17 cellular contexts compared by ENCODE assay signal in the genomic region with DNA sequence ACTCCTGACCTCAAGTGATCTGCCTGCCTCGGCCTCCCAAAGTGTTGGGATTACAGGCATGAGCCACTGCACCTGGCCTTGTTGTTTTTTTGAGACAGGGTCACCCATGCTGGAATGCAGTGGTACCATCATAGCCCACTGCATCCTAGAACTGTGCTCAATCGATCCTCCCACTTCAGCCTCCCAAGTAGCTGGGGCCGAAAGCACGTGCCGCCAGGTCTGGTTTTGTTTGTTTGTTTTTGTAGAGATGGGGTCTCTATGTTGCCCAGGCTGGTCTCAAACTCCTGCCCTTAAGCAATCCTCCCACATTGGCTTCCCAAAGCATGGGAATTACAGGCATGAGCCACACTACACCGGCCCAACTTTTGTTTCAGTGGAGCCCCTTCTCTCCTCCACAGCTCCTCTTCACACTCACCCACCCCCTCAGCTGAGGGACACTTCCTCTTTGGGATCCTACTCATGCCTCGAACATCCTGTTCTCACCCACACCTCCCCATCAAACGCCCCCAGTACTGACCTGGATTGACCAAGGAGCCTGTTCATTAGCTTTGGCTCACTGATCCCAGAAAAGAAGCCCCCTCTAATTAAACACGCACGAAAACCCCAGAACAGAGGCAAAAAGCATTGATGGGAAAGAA. TPM values are rescaled to one million over a fixed set of nuclear protein-coding genes. Genes with fewer than 3 reads are reported as not detected.
A peak's percentile ranks its signal among the peaks of the same experiment; 100 is the strongest.
DNase-seq lines count a peak whose midpoint lies in the region; ATAC-seq lines count a peak whose summit lies in the region.
"Had no signal": no experiment of that assay in that cellular context is flagged by ENCODE, and none has a peak within 500 bp of the region (broad histone marks: within the 10 kb centered on the region; RNA-seq: fewer than 3 reads in every experiment).

No MANE protein-coding gene starts in this region.

- DNase-seq in T-helper 2 cell treated with Interferon-gamma antibody and Interleukin-4, amounts not matched to agents 5 μg/mL and 100 μg/mL, for 36 hours (ENCODE audit: low spot score) = no peak
- DNase-seq in T-helper 2 cell (no peak), NOMO-1 (lab: John Stamatoyannopoulos, UW; ENCODE audit: unreplicated experiment in 2 of 2) (peak; percentile 19 to 42), COR-L47 (lab: John Stamatoyannopoulos, UW) (no peak), aorta (no peak)
- no peak for DNase-seq in activated naive CD8-positive, alpha-beta T cell treated with anti-CD3 and anti-CD28 coated beads, Interleukin-2, amount 10 ng/mL, durations not matched to agents 7 days and 5 days
- no peak for DNase-seq in stimulated activated effector memory CD8-positive, alpha-beta T cell treated with anti-CD3 and anti-CD28 coated beads, Interleukin-12 subunit alpha, Interleukin-12 subunit beta, amount 100 ng/mL, for 72 hours (ENCODE audit: low spot score in 2 of 2)
- DNase-seq: 8988T; activated T-cell treated with anti-CD3 and anti-CD28 coated beads, Interleukin-2, amount 50 U/mL, for 24 hours; central memory CD4-positive, alpha-beta T cell; NCI-H2029 treated with DMSO at 0.1 percent for 48 hours; stimulated activated CD4-positive, alpha-beta T cell treated with anti-CD3 and anti-CD28 coated beads, Interleukin-4, amount 100 ng/mL, for 24 hours; T-helper 9 cell had no signal

- no peaks in the 10 kb centered on the region for H3K9me3 Mint-ChIP-seq in T-helper 2 cell treated with Interferon-gamma antibody and Interleukin-4, amounts not matched to agents 5 μg/mL and 100 μg/mL, for 36 hours
- H3K9me3 Mint-ChIP-seq in activated naive CD8-positive, alpha-beta T cell treated with anti-CD3 and anti-CD28 coated beads, Interleukin-2, amount 10 ng/mL, durations not matched to agents 7 days and 5 days = no peaks in the 10 kb centered on the region
- H3K9me3 Mint-ChIP-seq in stimulated activated effector memory CD8-positive, alpha-beta T cell treated with anti-CD3 and anti-CD28 coated beads, Interleukin-12 subunit alpha, Interleukin-12 subunit beta, amount 100 ng/mL, for 72 hours = peaks cover 3% of the 10 kb centered on the region
- H3K9me3 Mint-ChIP-seq: activated T-cell treated with anti-CD3 and anti-CD28 coated beads, Interleukin-2, amount 50 U/mL, for 24 hours had no signal

- peak overlapping the region; percentile 40 for H3K4me3 Mint-ChIP-seq in T-helper 2 cell treated with Interferon-gamma antibody and Interleukin-4, amounts not matched to agents 5 μg/mL and 100 μg/mL, for 36 hours
- peak overlapping the region; percentile 11 for H3K4me3 Mint-ChIP-seq in activated naive CD8-positive, alpha-beta T cell treated with anti-CD3 and anti-CD28 coated beads, Interleukin-2, amount 10 ng/mL, durations not matched to agents 7 days and 5 days
- peak overlapping the region; percentile 73 for H3K4me3 Mint-ChIP-seq in stimulated activated effector memory CD8-positive, alpha-beta T cell treated with anti-CD3 and anti-CD28 coated beads, Interleukin-12 subunit alpha, Interleukin-12 subunit beta, amount 100 ng/mL, for 72 hours
- H3K4me3 Mint-ChIP-seq: activated T-cell treated with anti-CD3 and anti-CD28 coated beads, Interleukin-2, amount 50 U/mL, for 24 hours had no signal

- no peaks in the 10 kb centered on the region for H3K27me3 ChIP-seq in aorta (ENCODE audit: control insufficient read depth in 1 of 2, insufficient read depth in 2 of 2, low read length in 1 of 2)

- no peaks in the 10 kb centered on the region for H3K9me3 ChIP-seq in aorta (ENCODE audit: control insufficient read depth, low read length)
- H3K9me3 ChIP-seq: esophagus muscularis mucosa had no signal

- no peak for ATAC-seq in activated naive CD8-positive, alpha-beta T cell treated with anti-CD3 and anti-CD28 coated beads, Interleukin-2, amount 10 ng/mL, durations not matched to agents 7 days and 5 days (ENCODE audit: low read depth)
- ATAC-seq in stimulated activated effector memory CD8-positive, alpha-beta T cell treated with anti-CD3 and anti-CD28 coated beads, Interleukin-12 subunit alpha, Interleukin-12 subunit beta, amount 100 ng/mL, for 72 hours = no peak
- ATAC-seq in HG03097 (IDR thresholded peaks at IDR 0.05; ENCODE audit: low FRiP score, unreplicated experiment) = no peak
- no peak for ATAC-seq in aorta (ENCODE audit: low FRiP score)

- POLR2A ChIA-PET in activated naive CD8-positive, alpha-beta T cell treated with anti-CD3 and anti-CD28 coated beads, Interleukin-2, amount 10 ng/mL, durations not matched to agents 7 days and 5 days (lab: Charles Lee) = interaction anchor here (2.1 to 3.7 kb wide), 4 partner anchors 8 to 15 kb away, joined by 10 to 52 read pairs (median 18); a partner anchor contains a TSS

- peaks cover 35% of the 10 kb centered on the region for H3K4me1 Mint-ChIP-seq in T-helper 2 cell treated with Interferon-gamma antibody and Interleukin-4, amounts not matched to agents 5 μg/mL and 100 μg/mL, for 36 hours (ENCODE audit: low read depth)
- peaks cover 39% of the 10 kb centered on the region for H3K4me1 Mint-ChIP-seq in activated naive CD8-positive, alpha-beta T cell treated with anti-CD3 and anti-CD28 coated beads, Interleukin-2, amount 10 ng/mL, durations not matched to agents 7 days and 5 days
- H3K4me1 Mint-ChIP-seq in stimulated activated effector memory CD8-positive, alpha-beta T cell treated with anti-CD3 and anti-CD28 coated beads, Interleukin-12 subunit alpha, Interleukin-12 subunit beta, amount 100 ng/mL, for 72 hours = peaks cover 54% of the 10 kb centered on the region

- no peaks in the 10 kb centered on the region for H3K4me1 ChIP-seq in aorta (ENCODE audit: control insufficient read depth in 1 of 2, insufficient read depth in 2 of 2, low read length in 2 of 2)

- H3K27ac ChIP-seq in aorta (ENCODE audit: low read depth in 1 of 2, low read length in 2 of 2) = no peak overlapping the region
- H3K27ac ChIP-seq: esophagus muscularis mucosa had no signal

- no peaks in the 10 kb centered on the region for H3K36me3 ChIP-seq in aorta (ENCODE audit: control insufficient read depth in 1 of 2, insufficient read depth in 2 of 2, low read length in 1 of 2)
- H3K36me3 ChIP-seq: esophagus muscularis mucosa had no signal

- H3K27ac Mint-ChIP-seq in T-helper 2 cell treated with Interferon-gamma antibody and Interleukin-4, amounts not matched to agents 5 μg/mL and 100 μg/mL, for 36 hours = peak overlapping the region; percentile 69
- H3K27ac Mint-ChIP-seq in activated naive CD8-positive, alpha-beta T cell treated with anti-CD3 and anti-CD28 coated beads, Interleukin-2, amount 10 ng/mL, durations not matched to agents 7 days and 5 days = peak overlapping the region; percentile 99
- H3K27ac Mint-ChIP-seq in stimulated activated effector memory CD8-positive, alpha-beta T cell treated with anti-CD3 and anti-CD28 coated beads, Interleukin-12 subunit alpha, Interleukin-12 subunit beta, amount 100 ng/mL, for 72 hours = peak overlapping the region; percentile 96
- H3K27ac Mint-ChIP-seq: activated T-cell treated with anti-CD3 and anti-CD28 coated beads, Interleukin-2, amount 50 U/mL, for 24 hours had no signal

- WGBS in aorta, 2 donors = 52 to 55% methylated on average over 10 of the region's 10 CpGs

- H3K4me3 ChIP-seq in aorta (ENCODE audit: low read length in 2 of 2) = no peak overlapping the region
- H3K4me3 ChIP-seq: esophagus muscularis mucosa had no signal

- intact Hi-C loops in aorta (cut with DNase I) = no loop called here

- H3K36me3 Mint-ChIP-seq in T-helper 2 cell treated with Interferon-gamma antibody and Interleukin-4, amounts not matched to agents 5 μg/mL and 100 μg/mL, for 36 hours (ENCODE audit: low read depth) = peaks cover 3% of the 10 kb centered on the region
- H3K36me3 Mint-ChIP-seq in activated naive CD8-positive, alpha-beta T cell treated with anti-CD3 and anti-CD28 coated beads, Interleukin-2, amount 10 ng/mL, durations not matched to agents 7 days and 5 days = no peaks in the 10 kb centered on the region
- peaks cover 15% of the 10 kb centered on the region for H3K36me3 Mint-ChIP-seq in stimulated activated effector memory CD8-positive, alpha-beta T cell treated with anti-CD3 and anti-CD28 coated beads, Interleukin-12 subunit alpha, Interleukin-12 subunit beta, amount 100 ng/mL, for 72 hours

- H3K27me3 Mint-ChIP-seq in T-helper 2 cell treated with Interferon-gamma antibody and Interleukin-4, amounts not matched to agents 5 μg/mL and 100 μg/mL, for 36 hours (ENCODE audit: low read depth) = peaks cover 11% of the 10 kb centered on the region
- H3K27me3 Mint-ChIP-seq in activated naive CD8-positive, alpha-beta T cell treated with anti-CD3 and anti-CD28 coated beads, Interleukin-2, amount 10 ng/mL, durations not matched to agents 7 days and 5 days = peaks cover 10% of the 10 kb centered on the region
- H3K27me3 Mint-ChIP-seq: activated T-cell treated with anti-CD3 and anti-CD28 coated beads, Interleukin-2, amount 50 U/mL, for 24 hours had no signal

RNA-seq across cellular contexts. Expression of a gene that starts 12.8 kb away (rescaled TPM):
- total RNA-seq in activated naive CD8-positive, alpha-beta T cell treated with anti-CD3 and anti-CD28 coated beads, Interleukin-2, amount 10 ng/mL, durations not matched to agents 7 days and 5 days = 10 to 100 TPM; 32.5 to 32.8 TPM
- total RNA-seq in aorta = 10 to 100 TPM; 23.6 to 33.7 TPM
- 10 to 100 TPM; 14.4 to 25.2 TPM for polyA plus RNA-seq in aorta

RNA-seq across cellular contexts. Expression of a gene that starts 47.0 kb away (rescaled TPM):
- total RNA-seq in activated naive CD8-positive, alpha-beta T cell treated with anti-CD3 and anti-CD28 coated beads, Interleukin-2, amount 10 ng/mL, durations not matched to agents 7 days and 5 days = under 1 TPM; 0.03 to 0.50 TPM
- total RNA-seq in aorta = not detected
- polyA plus RNA-seq in aorta = not detected
- total RNA-seq: mesenteric fat pad, subcutaneous adipose tissue had no signal

Comparison
In these comparisons a context has a peak if more than half of its experiments do, and no peak if none do; other contexts are left out.
1. DNase-seq: peak in NOMO-1 (2 of 2); none in T-helper 2 cell treated with Interferon-gamma antibody and Interleukin-4, amounts not matched to agents 5 μg/mL and 100 μg/mL, for 36 hours (single experiment), T-helper 2 cell (0 of 5), activated naive CD8-positive, alpha-beta T cell treated with anti-CD3 and anti-CD28 coated beads, Interleukin-2, amount 10 ng/mL, durations not matched to agents 7 days and 5 days (single experiment), stimulated activated effector memory CD8-positive, alpha-beta T cell treated with anti-CD3 and anti-CD28 coated beads, Interleukin-12 subunit alpha, Interleukin-12 subunit beta, amount 100 ng/mL, for 72 hours (0 of 2), COR-L47 (single experiment) and aorta (0 of 2).
2. H3K4me3 Mint-ChIP-seq: peak in every context shown above with its lines; median percentile 73 in stimulated activated effector memory CD8-positive, alpha-beta T cell treated with anti-CD3 and anti-CD28 coated beads, Interleukin-12 subunit alpha, Interleukin-12 subunit beta, amount 100 ng/mL, for 72 hours; 40 in T-helper 2 cell treated with Interferon-gamma antibody and Interleukin-4, amounts not matched to agents 5 μg/mL and 100 μg/mL, for 36 hours; 11 in activated naive CD8-positive, alpha-beta T cell treated with anti-CD3 and anti-CD28 coated beads, Interleukin-2, amount 10 ng/mL, durations not matched to agents 7 days and 5 days.
3. Peak in every context shown above with its lines, with median percentiles within 50 percentile points of each other: H3K27ac Mint-ChIP-seq.